8 cellular contexts compared by ENCODE assay signal in the genomic region with DNA sequence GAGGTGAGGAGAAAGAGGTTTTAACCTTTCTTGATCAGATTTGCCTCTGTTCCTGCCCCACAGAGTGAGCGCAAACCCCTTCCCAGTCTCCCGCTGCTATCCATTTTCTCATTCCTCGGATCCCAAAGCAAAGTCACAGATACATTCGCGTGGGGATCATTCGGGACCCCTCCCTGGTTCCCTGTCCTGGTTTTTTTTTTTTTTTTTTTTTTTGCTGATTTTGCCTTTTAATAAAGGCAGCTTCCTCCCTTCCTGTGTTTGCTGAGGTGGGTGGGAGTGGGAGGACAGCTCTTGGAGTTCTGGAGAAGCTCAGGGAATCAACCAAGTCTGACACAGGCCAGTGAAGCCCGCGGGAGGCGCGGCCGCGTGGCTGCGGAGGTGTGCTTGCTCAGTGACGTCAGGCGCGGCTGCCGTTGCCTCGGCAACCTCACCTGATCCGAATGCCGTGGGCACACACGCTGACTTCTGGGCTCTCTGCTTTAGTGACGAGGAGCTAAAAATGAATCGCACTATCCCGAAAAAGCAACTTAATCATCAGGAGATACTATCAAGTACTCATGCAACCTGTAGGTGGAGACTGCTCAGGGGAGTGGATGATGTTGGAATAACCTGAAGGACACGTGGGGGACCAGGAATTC.
DNase-seq lines count a peak whose midpoint lies in the region; TF ChIP-seq lines count a peak whose summit lies in the region.

No MANE protein-coding gene starts in this region.

- no peak overlapping the region for H3K27ac ChIP-seq in endodermal cell (ENCODE audit: low read depth, low read length)
- H3K27ac ChIP-seq in parathyroid adenoma = no peak overlapping the region

- peaks cover 6% of the 10 kb centered on the region for H3K27me3 Mint-ChIP-seq in endodermal cell (ENCODE audit: insufficient read depth)

- H3K27ac Mint-ChIP-seq in endodermal cell = peak overlapping the region; percentile 85

- H3K9ac ChIP-seq in endodermal cell (ENCODE audit: extremely low read depth, low read length, poor library complexity, severe bottlenecking) (no peak overlapping the region), parathyroid adenoma (no peak overlapping the region)

- peak overlapping the region; percentile 57 for H3K4me2 ChIP-seq in parathyroid adenoma (ENCODE audit: low read length)

- H3K4me3 ChIP-seq in BE2C (ENCODE audit: low read depth, low read length) = peak overlapping the region; percentile 45
- no peak overlapping the region for H3K4me3 ChIP-seq in endodermal cell (ENCODE audit: low read length)
- H3K4me3 ChIP-seq in parathyroid adenoma (ENCODE audit: low read depth, low read length) = peak overlapping the region; percentile 31

- H3K4me1 ChIP-seq in BE2C (peaks cover 6% of the 10 kb centered on the region; the same call in 1 of the 2 replicates), endodermal cell (ENCODE audit: control insufficient read depth, insufficient read depth, low read length) (no peaks in the 10 kb centered on the region), parathyroid adenoma (peaks cover 5% of the 10 kb centered on the region)

- H3K4me1 Mint-ChIP-seq in endodermal cell = peaks cover 10% of the 10 kb centered on the region

- H3K79me2 ChIP-seq in parathyroid adenoma = no peaks in the 10 kb centered on the region

- no peaks in the 10 kb centered on the region for H3K9me3 Mint-ChIP-seq in endodermal cell

- H3K9me3 ChIP-seq in BE2C (no peaks in the 10 kb centered on the region), endodermal cell (ENCODE audit: control insufficient read depth, low read length) (no peaks in the 10 kb centered on the region), parathyroid adenoma (ENCODE audit: control insufficient read depth, low read length) (no peaks in the 10 kb centered on the region)

- DNase-seq in BE2C (peak; percentile 63), NCI-H1048 (lab: John Stamatoyannopoulos, UW) (peak; percentile 32), endodermal cell (peak; percentile 87), ureter (ENCODE audit: low spot score) (peak; percentile 60), NCI-H345 treated with DMSO at 0.1 percent for 48 hours (lab: John Stamatoyannopoulos, UW; ENCODE audit: unreplicated experiment) (no peak), NOMO-1 treated with DMSO at 0.1 percent for 48 hours (lab: John Stamatoyannopoulos, UW; ENCODE audit: unreplicated experiment) (no peak)
- DNase-seq in activated CD8-positive, alpha-beta memory T cell treated with anti-CD3 and anti-CD28 coated beads, Interleukin-2, amount 50 U/mL, for 24 hours (ENCODE audit: extremely low read depth) = peak; percentile 26

- H3K4me3 Mint-ChIP-seq in endodermal cell = peak overlapping the region; percentile 44

- H2AFZ ChIP-seq in parathyroid adenoma = peak overlapping the region; percentile 38

- no peaks in the 10 kb centered on the region for H3K36me3 Mint-ChIP-seq in endodermal cell (ENCODE audit: low read depth)

- H3K36me3 ChIP-seq in BE2C (no peaks in the 10 kb centered on the region), endodermal cell (ENCODE audit: control insufficient read depth, insufficient read depth, low read length) (no peaks in the 10 kb centered on the region), parathyroid adenoma (ENCODE audit: control insufficient read depth, insufficient read depth, low read length) (no peaks in the 10 kb centered on the region)

- 81 to 86% methylated on average over 25 of the region's 25 CpGs for WGBS in endodermal cell (ENCODE audit: insufficient coverage in 1 of 2, insufficient read length in 1 of 2), 2 experiments

- H3K27me3 ChIP-seq in BE2C (no peaks in the 10 kb centered on the region), endodermal cell (ENCODE audit: control insufficient read depth, insufficient read depth, low read length, poor library complexity, severe bottlenecking) (no peaks in the 10 kb centered on the region), parathyroid adenoma (ENCODE audit: control insufficient read depth, insufficient read depth, low read length) (no peaks in the 10 kb centered on the region)

- TF ChIP-seq CTCF in BE2C (IDR thresholded peaks at IDR 0.05; ENCODE audit: low read depth, low read length) = peak; percentile 31; the same call in 1 of the 2 replicates
- TF ChIP-seq CTCF in endodermal cell (conservative IDR thresholded peaks at IDR 0.05) = peak; percentile 44
- no peak for TF ChIP-seq CTCF in parathyroid adenoma (IDR thresholded peaks at IDR 0.05)

Comparison
In these comparisons a context has a peak if more than half of its experiments do, and no peak if none do; other contexts are left out.
1. DNase-seq: peak in BE2C (single experiment), NCI-H1048 (single experiment), activated CD8-positive, alpha-beta memory T cell treated with anti-CD3 and anti-CD28 coated beads, Interleukin-2, amount 50 U/mL, for 24 hours (single experiment), endodermal cell (single experiment) and ureter (single experiment); none in NCI-H345 treated with DMSO at 0.1 percent for 48 hours (single experiment) and NOMO-1 treated with DMSO at 0.1 percent for 48 hours (single experiment).